ENCODE assay signal across 10 cellular contexts in the genomic region with DNA sequence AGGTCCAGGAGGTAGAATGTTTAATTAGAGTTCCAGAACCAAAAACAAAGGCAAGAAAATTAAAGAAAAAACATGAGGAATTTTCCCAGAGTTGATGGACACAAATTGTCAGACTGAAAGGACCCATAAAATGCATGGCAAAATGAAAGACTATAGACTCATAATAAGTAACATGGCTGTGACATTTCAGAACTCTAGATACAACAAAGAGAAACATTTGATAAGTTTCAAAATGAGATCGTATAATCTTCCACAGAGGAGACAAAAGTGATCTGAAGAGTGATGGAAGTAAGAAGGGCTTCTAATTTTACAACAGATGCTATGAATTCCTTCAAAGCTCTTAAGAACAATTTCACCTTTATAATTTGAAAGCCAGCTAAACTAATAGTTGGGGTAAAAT.
"Had no signal": no experiment of that assay in that cellular context is flagged by ENCODE, and none has a peak within 500 bp of the region (broad histone marks: within the 10 kb centered on the region; RNA-seq: fewer than 3 reads in every experiment).

No MANE protein-coding gene starts in this region.

- H3K4me3 ChIP-seq: K562 had no signal

- H3K27ac ChIP-seq: HL-60 had no signal

- ATAC-seq: GM23338, HepG2 had no signal

- H3K4me3 Mint-ChIP-seq: GM23338, H9 had no signal

- FAIRE-seq: H1, H54, HepG2, K562 had no signal

- H3K27ac Mint-ChIP-seq: GM23338 had no signal

- H2AFZ ChIP-seq: GM23338 had no signal

- DNase-seq: H9, HCEC 1CT, IMR-90, KG1 had no signal
